1 cellular context compared by ENCODE assay signal in the genomic region with DNA sequence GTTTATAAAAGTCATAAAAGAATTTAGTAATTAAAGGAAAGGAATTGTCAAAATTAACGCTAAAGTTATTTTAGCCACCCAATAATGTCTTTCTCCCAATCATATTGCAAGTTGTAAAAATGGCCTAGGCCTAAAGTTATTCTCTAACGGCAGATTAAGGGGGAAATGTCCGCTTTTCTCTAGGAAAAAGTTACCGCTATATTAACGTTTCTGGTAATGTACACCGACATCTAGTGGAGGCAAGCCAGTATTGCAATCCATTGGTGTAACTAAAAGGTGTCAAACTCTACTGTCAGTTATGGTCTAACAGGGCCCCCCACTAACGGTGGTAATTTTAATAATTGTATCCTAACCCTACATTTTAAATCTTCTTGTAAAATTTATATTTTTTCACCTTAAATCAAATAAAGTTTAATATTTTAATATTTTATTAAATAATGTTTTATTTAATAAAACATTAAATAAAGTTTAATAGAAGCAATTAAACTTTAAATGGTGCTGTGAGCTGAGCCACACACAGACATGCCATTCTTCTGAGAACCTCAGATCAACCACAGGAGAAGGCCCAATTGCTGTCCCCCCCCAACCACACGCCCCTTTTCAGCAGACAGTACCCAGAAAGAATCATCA.
TF ChIP-seq lines count a peak whose summit lies in the region.

No MANE protein-coding gene starts in this region.

TF ChIP-seq in HepG2, 621 proteins besides CTCF, POLR2A, EP300 and RAD21:
- no peak for TF ChIP-seq PCBP1 (IDR thresholded peaks at IDR 0.05; ENCODE audit: borderline replicate concordance, low read depth, low read length)
- peak; percentile 73 for TF ChIP-seq STAG1 (CRISPR knock-in tag; IDR thresholded peaks at IDR 0.05)
- TF ChIP-seq NFATC3 (CRISPR knock-in tag; IDR thresholded peaks at IDR 0.05), result no peak
- TF ChIP-seq ZNF10 (CRISPR knock-in tag; IDR thresholded peaks at IDR 0.05; ENCODE audit: borderline replicate concordance, low read depth), result no peak
- TF ChIP-seq, protein P1, sequence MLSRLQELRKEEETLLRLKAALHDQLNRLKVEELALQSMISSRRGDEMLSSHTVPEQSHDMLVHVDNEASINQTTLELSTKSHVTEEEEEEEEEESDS (CRISPR knock-in tag; IDR thresholded peaks at IDR 0.05; ENCODE audit: borderline replicate concordance), result no peak
- TF ChIP-seq, protein P2, sequence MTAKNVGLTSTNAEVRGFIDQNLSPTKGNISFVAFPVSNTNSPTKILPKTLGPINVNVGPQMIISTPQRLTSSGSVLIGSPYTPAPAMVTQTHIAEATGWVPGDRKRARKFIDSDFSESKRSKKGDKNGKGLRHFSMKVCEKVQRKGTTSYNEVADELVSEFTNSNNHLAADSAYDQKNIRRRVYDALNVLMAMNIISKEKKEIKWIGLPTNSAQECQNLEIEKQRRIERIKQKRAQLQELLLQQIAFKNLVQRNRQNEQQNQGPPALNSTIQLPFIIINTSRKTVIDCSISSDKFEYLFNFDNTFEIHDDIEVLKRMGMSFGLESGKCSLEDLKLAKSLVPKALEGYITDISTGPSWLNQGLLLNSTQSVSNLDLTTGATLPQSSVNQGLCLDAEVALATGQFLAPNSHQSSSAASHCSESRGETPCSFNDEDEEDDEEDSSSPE (CRISPR knock-in tag; IDR thresholded peaks at IDR 0.05), result no peak
- no peak for TF ChIP-seq TGIF2 (CRISPR knock-in tag; IDR thresholded peaks at IDR 0.05)
- TF ChIP-seq FOXA1 (IDR thresholded peaks at IDR 0.05), result no peak
- no peak for TF ChIP-seq FOXA1 (CRISPR knock-in tag; IDR thresholded peaks at IDR 0.05)
- TF ChIP-seq POGZ (CRISPR knock-in tag; IDR thresholded peaks at IDR 0.05), result peak; percentile 55
- TF ChIP-seq DPF2 (CRISPR knock-in tag; IDR thresholded peaks at IDR 0.05; ENCODE audit: borderline replicate concordance, low read depth), result no peak
- peak; percentile 66 for TF ChIP-seq SMC3 (IDR thresholded peaks at IDR 0.05; ENCODE audit: low read length)
- TF ChIP-seq ZMYM4 (CRISPR knock-in tag; IDR thresholded peaks at IDR 0.05), result 0 out of 2 replicates have a peak, but pooled peaks have one; percentile 19
- TF ChIP-seq SNRNP70 (IDR thresholded peaks at IDR 0.05; ENCODE audit: low read depth, low read length), result no peak
- TF ChIP-seq, protein P3, sequence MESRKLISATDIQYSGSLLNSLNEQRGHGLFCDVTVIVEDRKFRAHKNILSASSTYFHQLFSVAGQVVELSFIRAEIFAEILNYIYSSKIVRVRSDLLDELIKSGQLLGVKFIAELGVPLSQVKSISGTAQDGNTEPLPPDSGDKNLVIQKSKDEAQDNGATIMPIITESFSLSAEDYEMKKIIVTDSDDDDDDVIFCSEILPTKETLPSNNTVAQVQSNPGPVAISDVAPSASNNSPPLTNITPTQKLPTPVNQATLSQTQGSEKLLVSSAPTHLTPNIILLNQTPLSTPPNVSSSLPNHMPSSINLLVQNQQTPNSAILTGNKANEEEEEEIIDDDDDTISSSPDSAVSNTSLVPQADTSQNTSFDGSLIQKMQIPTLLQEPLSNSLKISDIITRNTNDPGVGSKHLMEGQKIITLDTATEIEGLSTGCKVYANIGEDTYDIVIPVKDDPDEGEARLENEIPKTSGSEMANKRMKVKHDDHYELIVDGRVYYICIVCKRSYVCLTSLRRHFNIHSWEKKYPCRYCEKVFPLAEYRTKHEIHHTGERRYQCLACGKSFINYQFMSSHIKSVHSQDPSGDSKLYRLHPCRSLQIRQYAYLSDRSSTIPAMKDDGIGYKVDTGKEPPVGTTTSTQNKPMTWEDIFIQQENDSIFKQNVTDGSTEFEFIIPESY (CRISPR knock-in tag; IDR thresholded peaks at IDR 0.05), result peak; percentile 81
- TF ChIP-seq, protein P4, sequence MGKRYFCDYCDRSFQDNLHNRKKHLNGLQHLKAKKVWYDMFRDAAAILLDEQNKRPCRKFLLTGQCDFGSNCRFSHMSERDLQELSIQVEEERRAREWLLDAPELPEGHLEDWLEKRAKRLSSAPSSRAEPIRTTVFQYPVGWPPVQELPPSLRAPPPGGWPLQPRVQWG (CRISPR knock-in tag; IDR thresholded peaks at IDR 0.05; ENCODE audit: borderline replicate concordance, low read depth), result no peak
- TF ChIP-seq, protein P5, sequence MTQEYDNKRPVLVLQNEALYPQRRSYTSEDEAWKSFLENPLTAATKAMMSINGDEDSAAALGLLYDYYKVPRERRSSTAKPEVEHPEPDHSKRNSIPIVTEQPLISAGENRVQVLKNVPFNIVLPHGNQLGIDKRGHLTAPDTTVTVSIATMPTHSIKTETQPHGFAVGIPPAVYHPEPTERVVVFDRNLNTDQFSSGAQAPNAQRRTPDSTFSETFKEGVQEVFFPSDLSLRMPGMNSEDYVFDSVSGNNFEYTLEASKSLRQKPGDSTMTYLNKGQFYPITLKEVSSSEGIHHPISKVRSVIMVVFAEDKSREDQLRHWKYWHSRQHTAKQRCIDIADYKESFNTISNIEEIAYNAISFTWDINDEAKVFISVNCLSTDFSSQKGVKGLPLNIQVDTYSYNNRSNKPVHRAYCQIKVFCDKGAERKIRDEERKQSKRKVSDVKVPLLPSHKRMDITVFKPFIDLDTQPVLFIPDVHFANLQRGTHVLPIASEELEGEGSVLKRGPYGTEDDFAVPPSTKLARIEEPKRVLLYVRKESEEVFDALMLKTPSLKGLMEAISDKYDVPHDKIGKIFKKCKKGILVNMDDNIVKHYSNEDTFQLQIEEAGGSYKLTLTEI (CRISPR knock-in tag; conservative IDR thresholded peaks at IDR 0.05), result no peak
- TF ChIP-seq HNRNPUL1 (IDR thresholded peaks at IDR 0.05; ENCODE audit: low read depth, low read length), result no peak
- no peak for TF ChIP-seq GLI4 (CRISPR knock-in tag; IDR thresholded peaks at IDR 0.05; ENCODE audit: borderline replicate concordance)
- no peak for TF ChIP-seq TCF7 (IDR thresholded peaks at IDR 0.05; ENCODE audit: low read depth)
- TF ChIP-seq HHEX (CRISPR knock-in tag; IDR thresholded peaks at IDR 0.05), result no peak
